Comparison of ENCODE assay signal across 11 cellular contexts in genomic region chr19:47176071-47176626, GRCh38. TPM values are rescaled to one million over a fixed set of nuclear protein-coding genes. Genes with fewer than 3 reads are reported as not detected.
DNase-seq lines count a peak whose midpoint lies in the region; TF ChIP-seq lines count a peak whose summit lies in the region.
"Had no signal": no experiment of that assay in that cellular context is flagged by ENCODE, and none has a peak within 500 bp of the region (broad histone marks: within the 10 kb centered on the region; RNA-seq: fewer than 3 reads in every experiment).

No MANE protein-coding gene starts in this region.

- H3K36me3 ChIP-seq in HEK293 (ENCODE audit: control insufficient read depth in 2 of 2, insufficient read depth in 1 of 2, low read length in 2 of 2) = peaks cover 72 to 89% of the 10 kb centered on the region in 2 experiments

- H3K36me3 Mint-ChIP-seq in nephron progenitor cell (ENCODE audit: low read depth) = peaks cover 58% of the 10 kb centered on the region

- H3K27me3 Mint-ChIP-seq in nephron progenitor cell (ENCODE audit: low read depth, poor library complexity) = no peaks in the 10 kb centered on the region

- H3K9me3 Mint-ChIP-seq in nephron progenitor cell = no peaks in the 10 kb centered on the region

- peak; percentile 55 for DNase-seq in AG04450 (ENCODE audit: low read depth, low spot score)
- DNase-seq in cardiac fibroblast (ENCODE audit: low read depth in 2 of 2) = peak; percentile 63 to 82
- peak; percentile 16 for DNase-seq in myocyte (ENCODE audit: low read depth)
- DNase-seq in DMS 273 treated with DMSO at 0.1 percent for 48 hours (lab: John Stamatoyannopoulos, UW) = no peak
- DNase-seq in nephron progenitor cell = no peak
- no peak for DNase-seq in NCI-H1092 treated with DMSO at 0.1 percent for 48 hours (lab: John Stamatoyannopoulos, UW)
- no peak for DNase-seq in germinal center (ENCODE audit: low spot score)
- DNase-seq: anterior cingulate cortex, DMS153, NCI-H1436 had no signal

- H3K4me1 Mint-ChIP-seq in nephron progenitor cell = no peaks in the 10 kb centered on the region

- no peak for TF ChIP-seq CTCF in AG04450 (IDR thresholded peaks at IDR 0.05; ENCODE audit: low read depth, low read length)
- TF ChIP-seq CTCF in HEK293 (tag by site-specific recombination; IDR thresholded peaks at IDR 0.05) = no peak
- no peak for TF ChIP-seq CTCF in cardiac fibroblast (IDR thresholded peaks at IDR 0.05; ENCODE audit: low read depth, low read length)
- TF ChIP-seq CTCF in nephron progenitor cell (IDR thresholded peaks at IDR 0.05) = no peak

- no peaks in the 10 kb centered on the region for H3K4me1 ChIP-seq in HEK293 (ENCODE audit: control insufficient read depth, insufficient read depth, low read length)

- CTCF ChIA-PET in AG04450 (lab: Charles Lee) (no interaction called here), HEK293 (lab: Yijun Ruan, JAX) (no interaction called here)

- POLR2A ChIA-PET in AG04450 (lab: Yijun Ruan, JAX) (interaction anchor here (1.0 to 1.5 kb wide), 2 partner anchors 15 to 63 kb away, joined by 3 read pairs; no protein-coding TSS in a partner anchor), HEK293 (lab: Yijun Ruan, JAX) (no interaction called here)

- H3K27ac ChIP-seq in AG04450 (ENCODE audit: low read depth, low read length) = peak overlapping the region; percentile 81
- H3K27ac ChIP-seq in HEK293 (ENCODE audit: extremely low read depth, low read depth, low read length) = no peak overlapping the region

- H3K27me3 ChIP-seq in AG04450 (ENCODE audit: control insufficient read depth, insufficient read depth, low read length) = no peaks in the 10 kb centered on the region

- H3K27ac Mint-ChIP-seq in nephron progenitor cell = no peak overlapping the region

- H3K4me3 Mint-ChIP-seq in nephron progenitor cell = no peak overlapping the region

- H3K4me3 ChIP-seq in AG04450 (ENCODE audit: low read depth, low read length) (no peak overlapping the region), HEK293 (ENCODE audit: low read depth, low read length) (no peak overlapping the region), cardiac fibroblast (replicated peaks in 1 of 2; ENCODE audit: low read depth in 2 of 2, low read length in 2 of 2) (no peak overlapping the region)

- H3K9me3 ChIP-seq in AG04450 (ENCODE audit: control insufficient read depth, insufficient read depth, low read length) = no peaks in the 10 kb centered on the region
- H3K9me3 ChIP-seq in HEK293 (ENCODE audit: control insufficient read depth, insufficient read depth, low read depth, low read length) = no peaks in the 10 kb centered on the region

TF ChIP-seq in HEK293, 187 proteins besides CTCF, POLR2A, EP300 and RAD21:
- TF ChIP-seq ZNF394 (tag by site-specific recombination; IDR thresholded peaks at IDR 0.05; ENCODE audit: borderline replicate concordance) = no peak
- TF ChIP-seq ZNF664 (tag by site-specific recombination; IDR thresholded peaks at IDR 0.05) = peak; percentile 79

RNA-seq across cellular contexts. Expression of gene SAE1, which starts 45.5 kb away (rescaled TPM):
- 142 and 165 TPM in 2 replicates for polyA plus RNA-seq in AG04450 (2011; rRNA removed)
- 62.8 and 63.5 TPM in 2 replicates for polyA minus RNA-seq in AG04450 (2011; rRNA and poly(A)+ RNA removed)
- 144 and 177 TPM in 2 replicates for total RNA-seq in myocyte
- 104 TPM for polyA plus RNA-seq in myocyte (2012)

RNA-seq across cellular contexts. Expression of gene BBC3, which starts 54.9 kb away (rescaled TPM):
- polyA plus RNA-seq in AG04450 (2011; rRNA removed) = 3.6 and 4.4 TPM in 2 replicates
- 3.6 and 4.5 TPM in 2 replicates for polyA minus RNA-seq in AG04450 (2011; rRNA and poly(A)+ RNA removed)
- total RNA-seq in myocyte = 13.2 and 18.0 TPM in 2 replicates
- polyA plus RNA-seq in myocyte (2012) = 21.5 TPM

Comparison
In these comparisons a context has a peak if more than half of its experiments do, and no peak if none do; other contexts are left out.
1. DNase-seq: peak in AG04450 (single experiment), cardiac fibroblast (2 of 2) and myocyte (single experiment); none in DMS 273 treated with DMSO at 0.1 percent for 48 hours (single experiment), nephron progenitor cell (single experiment), NCI-H1092 treated with DMSO at 0.1 percent for 48 hours (single experiment) and germinal center (single experiment).